7 cellular contexts compared by ENCODE assay signal in the genomic region with DNA sequence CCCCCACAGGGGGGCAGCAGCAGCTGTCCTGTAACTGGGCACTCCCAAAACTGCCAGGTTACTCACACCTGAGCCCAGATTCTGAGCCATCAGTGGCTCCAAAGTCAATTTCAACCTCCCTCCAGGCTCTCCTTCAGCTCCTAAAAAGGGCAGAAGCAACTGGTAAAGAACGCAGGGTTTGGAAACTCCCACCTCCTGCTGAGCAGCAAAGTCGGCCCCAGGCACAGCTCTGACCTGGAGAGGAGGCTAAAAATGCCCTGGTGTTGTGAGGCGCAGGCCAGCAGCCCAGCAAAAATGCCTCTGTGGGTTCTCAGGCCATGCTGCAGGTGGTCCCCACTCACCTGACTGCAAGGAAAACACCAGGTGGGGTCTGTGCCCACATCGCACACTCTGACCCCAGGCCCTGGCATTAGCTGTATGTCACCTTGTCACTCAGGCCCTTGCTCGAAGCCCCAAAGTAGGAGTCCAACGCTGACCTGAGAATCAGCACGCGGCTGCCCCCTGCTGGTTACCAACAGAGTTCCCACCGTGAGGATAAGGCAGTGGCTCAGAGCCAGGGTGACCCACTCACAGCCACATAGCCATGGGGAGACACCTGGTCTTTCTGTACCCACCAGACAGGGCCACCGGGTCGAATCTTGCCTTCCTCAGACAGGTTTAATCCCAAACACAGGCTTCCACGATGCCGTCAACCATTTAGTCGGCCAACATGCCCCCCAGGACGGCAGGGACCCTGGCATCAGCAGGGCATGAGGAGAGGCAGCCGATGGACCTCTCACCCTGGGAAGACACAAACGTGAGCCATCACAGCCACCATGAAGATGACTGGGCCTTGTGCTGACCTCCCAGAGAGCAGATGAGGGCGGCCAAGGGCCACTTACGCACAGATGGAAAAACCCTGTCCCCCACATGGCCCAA. TPM values are rescaled to one million over a fixed set of nuclear protein-coding genes. Genes with fewer than 3 reads are reported as not detected.
A peak's percentile ranks its signal among the peaks of the same experiment; 100 is the strongest.
DNase-seq lines count a peak whose midpoint lies in the region; ATAC-seq, FAIRE-seq and TF ChIP-seq lines count a peak whose summit lies in the region.

No MANE protein-coding gene starts in this region.

- H3K9me3 ChIP-seq in lung (ENCODE audit: control insufficient read depth in 2 of 2, insufficient read depth in 1 of 2, low read length in 1 of 2): no peaks in the 10 kb centered on the region

- H3K27ac ChIP-seq in lung (ENCODE audit: low read depth in 1 of 2, low read length in 1 of 2): no peak overlapping the region

- TF ChIP-seq POLR2A in GM12892 (IDR thresholded peaks at IDR 0.05; ENCODE audit: low read depth, low read length): no peak

- DNase-seq in GM12892 (ENCODE audit: insufficient read length) (peak; percentile 76), NCI-H1694 treated with DMSO at 0.1 percent for 48 hours (lab: John Stamatoyannopoulos, UW) (peak; percentile 25), dedifferentiated amniotic fluid mesenchymal stem cell (ENCODE audit: extremely low spot score) (peak; percentile 22), lung (ENCODE audit: low spot score) (peak; percentile 62)
- peak; percentile 67 for DNase-seq in activated CD4-positive, alpha-beta T cell treated with anti-CD3 and anti-CD28 coated beads, Interleukin-2, amount 50 U/mL, for 1 hour
- peak; percentile 45 to 51 for DNase-seq in stimulated activated CD8-positive, alpha-beta memory T cell treated with anti-CD3 and anti-CD28 coated beads, Interleukin-15, amount 100 ng/mL, for 48 hours (ENCODE audit: low read depth in 2 of 2)

- peaks cover 0 to 50% of the 10 kb centered on the region in 2 donors for H3K36me3 ChIP-seq in lung (ENCODE audit: control insufficient read depth in 2 of 2, insufficient read depth in 2 of 2, low read length in 2 of 2)

- ATAC-seq in lung (ENCODE audit: insufficient read depth, low FRiP score) (no peak), HG03354 (IDR thresholded peaks at IDR 0.05; ENCODE audit: poor library complexity, severe bottlenecking, unreplicated experiment) (no peak)

- 65 to 71% methylated on average over 19 of the region's 19 CpGs for WGBS in lung, 2 donors

- H3K4me3 ChIP-seq in lung: no peak overlapping the region

- H3K27me3 ChIP-seq in lung (ENCODE audit: control insufficient read depth, insufficient read depth): no peaks in the 10 kb centered on the region

- FAIRE-seq in GM12892 (lab: Jason Lieb, UNC): peak; percentile 89

- peak; percentile 31 for TF ChIP-seq CTCF in lung (IDR thresholded peaks at IDR 0.05; ENCODE audit: control extremely low read depth, extremely low read depth)

- no peaks in the 10 kb centered on the region for H3K4me1 ChIP-seq in lung (ENCODE audit: control insufficient read depth in 2 of 2, insufficient read depth in 2 of 2, low read length in 2 of 2)

RNA-seq across cellular contexts. Expression of a gene that starts 11.1 kb away (rescaled TPM):
- polyA plus RNA-seq in GM12892 (2012; ENCODE audit: missing spikeins): 15.2 TPM
- total RNA-seq in lung: 10 to 100 TPM; 12.1 to 65.9 TPM
- polyA plus RNA-seq in lung: 10 to 100 TPM; 31.0 to 48.6 TPM

RNA-seq across cellular contexts. Expression of a gene that starts 27.6 kb away (rescaled TPM):
- 0.36 TPM for polyA plus RNA-seq in GM12892 (2012; ENCODE audit: missing spikeins)
- 1 to 10 TPM; 1.4 to 8.1 TPM for total RNA-seq in lung
- 1 to 10 TPM; 3.3 to 5.6 TPM for polyA plus RNA-seq in lung

RNA-seq across cellular contexts. Expression of a gene that starts 56.5 kb away (rescaled TPM):
- polyA plus RNA-seq in GM12892 (2012; ENCODE audit: missing spikeins): 18.9 TPM
- total RNA-seq in lung: 10 to 100 TPM; 23.0 to 62.2 TPM
- 10 to 100 TPM; 32.7 to 55.3 TPM for polyA plus RNA-seq in lung

Comparison
In these comparisons a context has a peak if more than half of its experiments do, and no peak if none do; other contexts are left out.
1. DNase-seq: peak in every context shown above with its lines; median percentile 76 in GM12892; 67 in activated CD4-positive, alpha-beta T cell treated with anti-CD3 and anti-CD28 coated beads, Interleukin-2, amount 50 U/mL, for 1 hour; 62 in lung; 48 in stimulated activated CD8-positive, alpha-beta memory T cell treated with anti-CD3 and anti-CD28 coated beads, Interleukin-15, amount 100 ng/mL, for 48 hours; 25 in NCI-H1694 treated with DMSO at 0.1 percent for 48 hours; 22 in dedifferentiated amniotic fluid mesenchymal stem cell.